In the genomic region with DNA sequence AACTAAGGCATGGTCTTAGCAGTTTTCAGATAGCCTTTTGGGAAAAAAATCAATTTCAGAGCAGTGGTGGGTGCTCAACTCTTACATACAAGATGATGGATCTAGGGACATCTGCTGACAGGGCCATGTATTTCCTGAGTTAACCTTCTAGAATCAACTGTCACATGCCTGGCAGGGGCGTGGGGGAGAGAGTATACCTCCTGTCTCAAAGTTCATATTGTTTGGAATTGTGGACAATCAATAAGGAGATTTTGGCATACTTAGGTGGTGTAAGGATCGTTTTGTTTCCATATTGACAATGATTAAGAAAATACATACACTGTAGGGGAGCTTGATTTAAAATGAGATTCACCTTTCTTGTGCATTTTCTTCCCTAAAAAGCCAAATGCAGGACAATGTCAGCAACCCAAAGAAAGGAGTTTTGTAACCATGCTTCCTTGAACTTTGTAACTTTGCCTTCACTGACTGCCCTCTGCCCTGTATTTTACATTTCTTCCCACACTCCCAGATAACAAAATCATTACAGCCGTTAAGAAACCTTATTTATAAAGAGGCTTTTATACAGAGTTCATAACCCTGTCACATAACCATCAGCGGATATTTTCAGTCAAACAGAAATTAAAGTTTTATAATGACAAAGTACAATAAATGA, we compare ENCODE assay signal across 20 cellular contexts.
DNase-seq lines count a peak whose midpoint lies in the region; ATAC-seq, FAIRE-seq and TF ChIP-seq lines count a peak whose summit lies in the region.
"Had no signal": no experiment of that assay in that cellular context is flagged by ENCODE, and none has a peak within 500 bp of the region (broad histone marks: within the 10 kb centered on the region; RNA-seq: fewer than 3 reads in every experiment).

No MANE protein-coding gene starts in this region.

- H3K27ac ChIP-seq in HepG2 (ENCODE audit: extremely low read length, insufficient read depth, low read length) (peak overlapping the region; percentile 18), thoracic aorta (peak overlapping the region; percentile 62 to 76)
- H3K27ac ChIP-seq: BLaER1 treated with 17β-estradiol and CSF1 and Interleukin-3, amounts not matched to agents 10 nM and 100 nM had no signal

- DNase-seq in HepG2 (ENCODE audit: low spot score) (peak; percentile 17), nephron progenitor cell (no peak), thoracic aorta (ENCODE audit: low spot score) (no peak), germinal center (ENCODE audit: low spot score) (no peak)
- DNase-seq: Calu3; CD8-positive, alpha-beta T cell; KG1; MV-4-11; NCI-H187; NCI-H2107; NCI-H510A; NCI-H748 treated with DMSO at 0.1 percent for 48 hours; OCI-M1; Right ventricle myocardium superior had no signal

- FAIRE-seq in colon (lab: Jason Lieb, UNC): peak; percentile 14
- FAIRE-seq in HepG2 (lab: Jason Lieb, UNC): peak; percentile 32
- FAIRE-seq: GM12891 had no signal

- intact Hi-C loops in HepG2 (cut with micrococcal nuclease; ENCODE audit: unreplicated experiment): no loop called here

- peaks cover 32% of the 10 kb centered on the region for H3K4me1 Mint-ChIP-seq in nephron progenitor cell

- peak overlapping the region; percentile 12; the same call in 1 of the 2 replicates for H3K4me2 ChIP-seq in HepG2 (ENCODE audit: low read depth, low read length)
- H3K4me2 ChIP-seq: BLaER1 treated with 17β-estradiol and CSF1 and Interleukin-3, amounts not matched to agents 10 nM and 100 nM had no signal

- no peaks in the 10 kb centered on the region for H4K20me1 ChIP-seq in HepG2 (ENCODE audit: insufficient read depth, low read length)
- H4K20me1 ChIP-seq: BLaER1 treated with 17β-estradiol and CSF1 and Interleukin-3, amounts not matched to agents 10 nM and 100 nM had no signal

- TF ChIP-seq POLR2A in HepG2 (IDR thresholded peaks at IDR 0.05; ENCODE audit: insufficient read depth in 1 of 2, low read depth in 2 of 2, low read length in 2 of 2): no peak

- no peak; a peak in 1 of 4 replicates for TF ChIP-seq EP300 in HepG2 (IDR thresholded peaks at IDR 0.05; ENCODE audit: low read depth in 2 of 2, low read length in 2 of 2)
- no peak for TF ChIP-seq EP300 in HepG2 (CRISPR knock-in tag; IDR thresholded peaks at IDR 0.05; ENCODE audit: borderline replicate concordance)

- H3K36me3 Mint-ChIP-seq in nephron progenitor cell (ENCODE audit: low read depth): peaks cover 36% of the 10 kb centered on the region
- H3K36me3 Mint-ChIP-seq: CD8-positive, alpha-beta T cell had no signal

- no peak overlapping the region for H3K4me3 ChIP-seq in HepG2 (replicated peaks in 1 of 3; ENCODE audit: insufficient read depth in 1 of 3, low read depth in 2 of 3, low read length in 3 of 3)
- H3K4me3 ChIP-seq in thoracic aorta: no peak overlapping the region
- H3K4me3 ChIP-seq: BLaER1 treated with 17β-estradiol and CSF1 and Interleukin-3, amounts not matched to agents 10 nM and 100 nM had no signal

- H3K9me3 ChIP-seq in HepG2 (ENCODE audit: low read length) (no peaks in the 10 kb centered on the region), thoracic aorta (no peaks in the 10 kb centered on the region)
- H3K9me3 ChIP-seq: BLaER1 treated with 17β-estradiol and CSF1 and Interleukin-3, amounts not matched to agents 10 nM and 100 nM had no signal

- ATAC-seq in HepG2 (peak; percentile 77), thoracic aorta (ENCODE audit: insufficient number of reproducible peaks, low FRiP score, low read depth) (no peak), HG03196 (IDR thresholded peaks at IDR 0.05; ENCODE audit: unreplicated experiment) (no peak), HG03354 (IDR thresholded peaks at IDR 0.05; ENCODE audit: poor library complexity, severe bottlenecking, unreplicated experiment) (no peak), GM21737 (IDR thresholded peaks at IDR 0.05; ENCODE audit: unreplicated experiment) (no peak)
- ATAC-seq: CD8-positive, alpha-beta T cell had no signal

- H3K79me2 ChIP-seq in HepG2 (ENCODE audit: insufficient read depth, low read length): no peaks in the 10 kb centered on the region

- H3K9ac ChIP-seq in HepG2 (ENCODE audit: insufficient read depth, low read depth, low read length): no peak overlapping the region
- H3K9ac ChIP-seq: BLaER1 treated with 17β-estradiol and CSF1 and Interleukin-3, amounts not matched to agents 10 nM and 100 nM had no signal

- in situ Hi-C loops in HepG2 (cut with HindIII; ENCODE audit: extremely low pct_ligation_motif_present, low pct_unique_long_range_greater_than_20kb): no loop called here

- H3K27ac Mint-ChIP-seq in nephron progenitor cell: peak overlapping the region; percentile 55
- H3K27ac Mint-ChIP-seq: CD8-positive, alpha-beta T cell had no signal

- TF ChIP-seq CTCF in HepG2 (CRISPR knock-in tag; IDR thresholded peaks at IDR 0.05) (no peak), nephron progenitor cell (IDR thresholded peaks at IDR 0.05) (no peak), thoracic aorta (IDR thresholded peaks at IDR 0.05) (no peak)

- TF ChIP-seq RAD21 in HepG2 (CRISPR knock-in tag; IDR thresholded peaks at IDR 0.05): no peak

- no peak overlapping the region for H2AFZ ChIP-seq in HepG2 (ENCODE audit: low read length)

- H3K36me3 ChIP-seq in HepG2 (replicated peaks in 1 of 2; ENCODE audit: control insufficient read depth in 1 of 2, insufficient read depth in 2 of 2, low read length in 2 of 2) (no peaks in the 10 kb centered on the region), thoracic aorta (no peaks in the 10 kb centered on the region)
- H3K36me3 ChIP-seq: BLaER1 treated with 17β-estradiol and CSF1 and Interleukin-3, amounts not matched to agents 10 nM and 100 nM had no signal

- CTCF ChIA-PET in HepG2 (lab: Yijun Ruan, JAX; ENCODE audit: low intra/inter-chr PET ratio, low total read pairs): no interaction called here

- POLR2A ChIA-PET in HepG2 (lab: Yijun Ruan, JAX): no interaction called here

- no peaks in the 10 kb centered on the region for H3K27me3 Mint-ChIP-seq in nephron progenitor cell (ENCODE audit: low read depth, poor library complexity)

- H3K27me3 ChIP-seq in HepG2 (ENCODE audit: control insufficient read depth in 1 of 2, insufficient read depth in 2 of 2, low read length in 2 of 2) (no peaks in the 10 kb centered on the region), thoracic aorta (replicated peaks; ENCODE audit: insufficient read depth) (no peaks in the 10 kb centered on the region)
- H3K27me3 ChIP-seq: BLaER1 treated with 17β-estradiol and CSF1 and Interleukin-3, amounts not matched to agents 10 nM and 100 nM had no signal

- 35% methylated on average over 4 of the region's 4 CpGs for WGBS in HepG2 (ENCODE audit: low lambda C conversion rate)

- H3K9me3 Mint-ChIP-seq in nephron progenitor cell: peaks cover 4% of the 10 kb centered on the region
- H3K9me3 Mint-ChIP-seq: CD8-positive, alpha-beta T cell had no signal

- no TSS peak for BruUV-seq in HepG2 (replicated peaks; lab: Mats Ljungman, UMichigan)

- no peak overlapping the region for H3K4me3 Mint-ChIP-seq in nephron progenitor cell
- H3K4me3 Mint-ChIP-seq: CD8-positive, alpha-beta T cell had no signal

- H3K4me1 ChIP-seq in HepG2 (ENCODE audit: insufficient read depth, low read length) (peaks cover 21% of the 10 kb centered on the region), thoracic aorta (ENCODE audit: control insufficient read depth in 1 of 2, low read depth in 2 of 2) (peaks cover 41 to 60% of the 10 kb centered on the region in 2 donors)
- H3K4me1 ChIP-seq: BLaER1 treated with 17β-estradiol and CSF1 and Interleukin-3, amounts not matched to agents 10 nM and 100 nM had no signal

TF ChIP-seq in HepG2, 621 proteins besides CTCF, POLR2A, EP300 and RAD21 (continues in another document):
- TF ChIP-seq NR2F1 (CRISPR knock-in tag; IDR thresholded peaks at IDR 0.05) (0 out of 4 replicates have a peak, but pooled peaks of 1 of the 2 experiments have one; percentile 28), RFXAP (CRISPR knock-in tag; IDR thresholded peaks at IDR 0.05; ENCODE audit: borderline replicate concordance) (no peak), AKAP8 (CRISPR knock-in tag; IDR thresholded peaks at IDR 0.05) (no peak), EHMT2 (IDR thresholded peaks at IDR 0.05; ENCODE audit: borderline replicate concordance, low read depth, low read length) (peak; percentile 28; the same call in 1 of the 2 replicates), TMF1 (CRISPR knock-in tag; IDR thresholded peaks at IDR 0.05; ENCODE audit: low read depth) (no peak), ZNF570 (CRISPR knock-in tag; IDR thresholded peaks at IDR 0.05; ENCODE audit: borderline replicate concordance) (no peak), SALL1 (CRISPR knock-in tag; IDR thresholded peaks at IDR 0.05) (peak; percentile 11; the same call in 1 of the 2 replicates), SMAD1 (CRISPR knock-in tag; IDR thresholded peaks at IDR 0.05; ENCODE audit: borderline replicate concordance, low read depth) (no peak), ZNF772 (CRISPR knock-in tag; IDR thresholded peaks at IDR 0.05) (no peak), ZNF256 (CRISPR knock-in tag; conservative IDR thresholded peaks at IDR 0.05) (no peak)
- TF ChIP-seq, protein P1, sequence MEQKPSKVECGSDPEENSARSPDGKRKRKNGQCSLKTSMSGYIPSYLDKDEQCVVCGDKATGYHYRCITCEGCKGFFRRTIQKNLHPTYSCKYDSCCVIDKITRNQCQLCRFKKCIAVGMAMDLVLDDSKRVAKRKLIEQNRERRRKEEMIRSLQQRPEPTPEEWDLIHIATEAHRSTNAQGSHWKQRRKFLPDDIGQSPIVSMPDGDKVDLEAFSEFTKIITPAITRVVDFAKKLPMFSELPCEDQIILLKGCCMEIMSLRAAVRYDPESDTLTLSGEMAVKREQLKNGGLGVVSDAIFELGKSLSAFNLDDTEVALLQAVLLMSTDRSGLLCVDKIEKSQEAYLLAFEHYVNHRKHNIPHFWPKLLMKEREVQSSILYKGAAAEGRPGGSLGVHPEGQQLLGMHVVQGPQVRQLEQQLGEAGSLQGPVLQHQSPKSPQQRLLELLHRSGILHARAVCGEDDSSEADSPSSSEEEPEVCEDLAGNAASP (CRISPR knock-in tag; IDR thresholded peaks at IDR 0.05; ENCODE audit: borderline replicate concordance): 0 out of 2 replicates have a peak, but pooled peaks have one; percentile 23
- TF ChIP-seq, protein P2, sequence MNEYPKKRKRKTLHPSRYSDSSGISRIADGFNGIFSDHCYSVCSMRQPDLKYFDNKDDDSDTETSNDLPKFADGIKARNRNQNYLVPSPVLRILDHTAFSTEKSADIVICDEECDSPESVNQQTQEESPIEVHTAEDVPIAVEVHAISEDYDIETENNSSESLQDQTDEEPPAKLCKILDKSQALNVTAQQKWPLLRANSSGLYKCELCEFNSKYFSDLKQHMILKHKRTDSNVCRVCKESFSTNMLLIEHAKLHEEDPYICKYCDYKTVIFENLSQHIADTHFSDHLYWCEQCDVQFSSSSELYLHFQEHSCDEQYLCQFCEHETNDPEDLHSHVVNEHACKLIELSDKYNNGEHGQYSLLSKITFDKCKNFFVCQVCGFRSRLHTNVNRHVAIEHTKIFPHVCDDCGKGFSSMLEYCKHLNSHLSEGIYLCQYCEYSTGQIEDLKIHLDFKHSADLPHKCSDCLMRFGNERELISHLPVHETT (CRISPR knock-in tag; conservative IDR thresholded peaks at IDR 0.05): no peak
